ENCODE assay signal across 1 cellular context in the genomic region with DNA sequence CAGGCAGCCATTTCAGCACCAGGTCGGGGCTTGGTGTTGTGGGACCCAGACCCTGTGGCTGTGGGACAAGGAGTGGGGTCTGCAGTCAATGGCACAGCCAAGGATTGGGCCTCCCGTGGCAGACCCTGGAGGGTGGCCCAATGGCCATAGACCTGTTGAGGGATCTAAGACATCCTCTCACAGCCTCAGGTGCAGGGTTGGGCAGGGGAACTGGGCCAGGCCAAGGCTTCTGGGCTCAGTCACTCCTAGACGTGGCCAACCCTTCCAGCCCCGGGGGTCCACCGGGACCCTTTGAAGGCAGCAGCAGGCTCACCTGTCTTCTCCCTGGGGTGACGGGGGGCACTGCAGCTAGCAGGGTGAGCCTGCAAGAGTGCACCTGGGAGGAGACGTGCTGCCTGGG.
TF ChIP-seq lines count a peak whose summit lies in the region.

No MANE protein-coding gene starts in this region.

TF ChIP-seq in HepG2, 621 proteins besides CTCF, POLR2A, EP300 and RAD21 (continued from another document):
- TF ChIP-seq, protein P1, sequence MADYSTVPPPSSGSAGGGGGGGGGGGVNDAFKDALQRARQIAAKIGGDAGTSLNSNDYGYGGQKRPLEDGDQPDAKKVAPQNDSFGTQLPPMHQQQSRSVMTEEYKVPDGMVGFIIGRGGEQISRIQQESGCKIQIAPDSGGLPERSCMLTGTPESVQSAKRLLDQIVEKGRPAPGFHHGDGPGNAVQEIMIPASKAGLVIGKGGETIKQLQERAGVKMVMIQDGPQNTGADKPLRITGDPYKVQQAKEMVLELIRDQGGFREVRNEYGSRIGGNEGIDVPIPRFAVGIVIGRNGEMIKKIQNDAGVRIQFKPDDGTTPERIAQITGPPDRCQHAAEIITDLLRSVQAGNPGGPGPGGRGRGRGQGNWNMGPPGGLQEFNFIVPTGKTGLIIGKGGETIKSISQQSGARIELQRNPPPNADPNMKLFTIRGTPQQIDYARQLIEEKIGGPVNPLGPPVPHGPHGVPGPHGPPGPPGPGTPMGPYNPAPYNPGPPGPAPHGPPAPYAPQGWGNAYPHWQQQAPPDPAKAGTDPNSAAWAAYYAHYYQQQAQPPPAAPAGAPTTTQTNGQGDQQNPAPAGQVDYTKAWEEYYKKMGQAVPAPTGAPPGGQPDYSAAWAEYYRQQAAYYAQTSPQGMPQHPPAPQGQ (CRISPR knock-in tag; IDR thresholded peaks at IDR 0.05; ENCODE audit: borderline replicate concordance) = no peak
- TF ChIP-seq ZNF143 (CRISPR knock-in tag; IDR thresholded peaks at IDR 0.05) = no peak
- no peak for TF ChIP-seq THAP11 (CRISPR knock-in tag; IDR thresholded peaks at IDR 0.05)
- no peak for TF ChIP-seq ARNT2 (CRISPR knock-in tag; IDR thresholded peaks at IDR 0.05; ENCODE audit: low read depth)
- TF ChIP-seq, protein P2, sequence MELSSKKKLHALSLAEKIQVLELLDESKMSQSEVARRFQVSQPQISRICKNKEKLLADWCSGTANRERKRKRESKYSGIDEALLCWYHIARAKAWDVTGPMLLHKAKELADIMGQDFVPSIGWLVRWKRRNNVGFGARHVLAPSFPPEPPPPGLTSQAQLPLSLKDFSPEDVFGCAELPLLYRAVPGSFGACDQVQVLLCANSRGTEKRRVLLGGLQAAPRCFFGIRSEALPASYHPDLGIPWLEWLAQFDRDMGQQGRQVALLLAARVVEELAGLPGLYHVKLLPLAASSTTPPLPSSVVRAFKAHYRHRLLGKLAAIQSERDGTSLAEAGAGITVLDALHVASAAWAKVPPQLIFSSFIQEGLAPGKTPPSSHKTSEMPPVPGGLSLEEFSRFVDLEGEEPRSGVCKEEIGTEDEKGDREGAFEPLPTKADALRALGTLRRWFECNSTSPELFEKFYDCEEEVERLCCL (CRISPR knock-in tag; IDR thresholded peaks at IDR 0.05; ENCODE audit: borderline replicate concordance) = no peak
- TF ChIP-seq ZNF274 (CRISPR knock-in tag; IDR thresholded peaks at IDR 0.05) = no peak
